ENCODE assay signal across 8 cellular contexts in genomic region chrX:155216179-155216939, GRCh38. TPM values are rescaled to one million over a fixed set of nuclear protein-coding genes. Genes with fewer than 3 reads are reported as not detected.
DNase-seq lines count a peak whose midpoint lies in the region; ATAC-seq, FAIRE-seq and TF ChIP-seq lines count a peak whose summit lies in the region.

Gene VBP1, plus strand, starts transcription at chrX:155216460. Its CDS starts 23 bp downstream, at chrX:155216483.

- DNase-seq in AG08395 (ENCODE audit: low spot score) (peak; percentile 92), NCI-H2227 (lab: John Stamatoyannopoulos, UW; ENCODE audit: unreplicated experiment) (peak; percentile 94), bronchial epithelial cell (ENCODE audit: low read depth) (peak; percentile 89), iPS-NIHi11 (ENCODE audit: low spot score) (peak; percentile 91), small intestine (peak; percentile 94)

- ATAC-seq in GM18907 (IDR thresholded peaks at IDR 0.05; ENCODE audit: unreplicated experiment) (peak; percentile 98), HG03159 (IDR thresholded peaks at IDR 0.05; ENCODE audit: unreplicated experiment) (peak; percentile 97)

- WGBS in small intestine, 3 donors, result 1 to 38% (median 21%) methylated on average over 42 to 53 of the region's 53 CpGs

- peak within 1 kb of the TSS; percentile 75 for H3K4me3 ChIP-seq in WI38 (ENCODE audit: low read depth, low read length)
- H3K4me3 ChIP-seq in bronchial epithelial cell (ENCODE audit: low read depth, low read length), result peak within 1 kb of the TSS; percentile 78
- H3K4me3 ChIP-seq in small intestine (ENCODE audit: low read depth in 1 of 2, low read length in 2 of 2), result peak within 1 kb of the TSS; percentile 56 to 66

- peaks cover 1% of the 10 kb centered on the region for H3K9me3 ChIP-seq in small intestine (ENCODE audit: control insufficient read depth, low read depth)

- H3K4me1 ChIP-seq in small intestine (ENCODE audit: control insufficient read depth in 2 of 2, insufficient read depth in 1 of 2, low read depth in 1 of 2, low read length in 1 of 2), result peaks cover 0 to 3% of the 10 kb centered on the region in 2 donors

- H3K27me3 ChIP-seq in bronchial epithelial cell (ENCODE audit: control insufficient read depth, insufficient read depth, low read length) (no peaks in the 10 kb centered on the region), small intestine (ENCODE audit: control insufficient read depth in 2 of 2, insufficient read depth in 2 of 2, low read length in 2 of 2) (no peaks in the 10 kb centered on the region)

- no peaks in the 10 kb centered on the region for H3K36me3 ChIP-seq in bronchial epithelial cell (ENCODE audit: control insufficient read depth, insufficient read depth, low read length)
- peaks cover 0 to 3% of the 10 kb centered on the region in 2 donors for H3K36me3 ChIP-seq in small intestine (ENCODE audit: control insufficient read depth in 2 of 2, insufficient read depth in 2 of 2, low read length in 2 of 2)

- H3K27ac ChIP-seq in small intestine (ENCODE audit: low read depth in 1 of 2, low read length in 1 of 2), result peak within 1 kb of the TSS; percentile 52 to 95

- FAIRE-seq in bronchial epithelial cell (lab: Jason Lieb, UNC) (no peak), small intestine (lab: Jason Lieb, UNC) (no peak)

- TF ChIP-seq CTCF in WI38 (IDR thresholded peaks at IDR 0.05; ENCODE audit: low read depth, low read length), result peak; percentile 44; the same call in 1 of the 2 replicates
- TF ChIP-seq CTCF in bronchial epithelial cell (IDR thresholded peaks at IDR 0.05; ENCODE audit: insufficient read depth, low read length, severe bottlenecking), result peak; percentile 51

RNA-seq across cellular contexts. Expression of gene VBP1, which starts in this region (rescaled TPM):
- 69.0 and 80.4 TPM in 2 replicates for total RNA-seq in bronchial epithelial cell
- polyA plus RNA-seq in small intestine, result 10 to 100 TPM; 35.1 to 39.1 (median 38.9) TPM

Comparison
In these comparisons a context has a peak if more than half of its experiments do, and no peak if none do; other contexts are left out.
1. Peak in every context shown above with its lines: DNase-seq, ATAC-seq, H3K4me3 ChIP-seq and H3K27ac ChIP-seq.